ENCODE assay signal across 11 cellular contexts in genomic region chr7:92767427-92767826, GRCh38.
DNase-seq lines count a peak whose midpoint lies in the region; ATAC-seq and TF ChIP-seq lines count a peak whose summit lies in the region.
"Had no signal": no experiment of that assay in that cellular context is flagged by ENCODE, and none has a peak within 500 bp of the region (broad histone marks: within the 10 kb centered on the region; RNA-seq: fewer than 3 reads in every experiment).

No MANE protein-coding gene starts in this region.

- intact Hi-C loops in activated CD4-positive, alpha-beta T cell treated with anti-CD3 and anti-CD28 coated beads for 36 hours (cut with DNase I, micrococcal nuclease) = loop anchor here in 1 of 2 experiments (5.0 kb wide), 1 partner anchor 75 kb away; no protein-coding TSS in a partner anchor
- intact Hi-C loops in naive thymus-derived CD4-positive, alpha-beta T cell (cut with micrococcal nuclease) = loop anchor here (5.0 to 10.0 kb wide), 3 partner anchors 40 to 65 kb away; no protein-coding TSS in a partner anchor

- POLR2A ChIA-PET in activated CD4-positive, alpha-beta T cell treated with anti-CD3 and anti-CD28 coated beads for 36 hours (lab: Charles Lee) = interaction anchor here (0.7 to 1.5 kb wide), 2 partner anchors 46 to 115 kb away, joined by 3 to 5 read pairs; no protein-coding TSS in a partner anchor
- POLR2A ChIA-PET in naive thymus-derived CD4-positive, alpha-beta T cell (lab: Charles Lee) = no interaction called here

- H3K4me1 Mint-ChIP-seq in activated CD4-positive, alpha-beta T cell treated with anti-CD3 and anti-CD28 coated beads for 36 hours = peaks cover 67% of the 10 kb centered on the region
- peaks cover 68% of the 10 kb centered on the region for H3K4me1 Mint-ChIP-seq in osteocyte (ENCODE audit: unreplicated experiment)
- H3K4me1 Mint-ChIP-seq in naive thymus-derived CD4-positive, alpha-beta T cell = peaks cover 24 to 51% (median 30%) of the 10 kb centered on the region in 7 donors

- H3K9me3 Mint-ChIP-seq in activated CD4-positive, alpha-beta T cell treated with anti-CD3 and anti-CD28 coated beads for 36 hours (ENCODE audit: low read depth) = no peaks in the 10 kb centered on the region
- no peaks in the 10 kb centered on the region for H3K9me3 Mint-ChIP-seq in osteocyte (ENCODE audit: unreplicated experiment)
- H3K9me3 Mint-ChIP-seq in naive thymus-derived CD4-positive, alpha-beta T cell = no peaks in the 10 kb centered on the region

- H3K27ac ChIP-seq in naive thymus-derived CD4-positive, alpha-beta T cell (ENCODE audit: low read depth, low read length) = no peak overlapping the region

- TF ChIP-seq CTCF in choroid plexus epithelial cell (conservative IDR thresholded peaks at IDR 0.05; ENCODE audit: low read depth, low read length) (peak; percentile 19), osteocyte (IDR thresholded peaks at IDR 0.05) (peak; percentile 19)

- peak; percentile 10 for ATAC-seq in activated CD4-positive, alpha-beta T cell treated with anti-CD3 and anti-CD28 coated beads for 36 hours
- ATAC-seq in HG02642 (IDR thresholded peaks at IDR 0.05; ENCODE audit: poor library complexity, unreplicated experiment) = no peak
- no peak for ATAC-seq in naive thymus-derived CD4-positive, alpha-beta T cell

- no peaks in the 10 kb centered on the region for H3K27me3 Mint-ChIP-seq in activated CD4-positive, alpha-beta T cell treated with anti-CD3 and anti-CD28 coated beads for 36 hours
- no peaks in the 10 kb centered on the region for H3K27me3 Mint-ChIP-seq in osteocyte (ENCODE audit: unreplicated experiment)
- no peaks in the 10 kb centered on the region for H3K27me3 Mint-ChIP-seq in naive thymus-derived CD4-positive, alpha-beta T cell

- no peaks in the 10 kb centered on the region for H3K4me1 ChIP-seq in naive thymus-derived CD4-positive, alpha-beta T cell (ENCODE audit: control insufficient read depth in 2 of 2, insufficient read depth in 2 of 2, low read length in 2 of 2)

- peaks cover 14% of the 10 kb centered on the region for H3K36me3 ChIP-seq in MG63
- no peaks in the 10 kb centered on the region for H3K36me3 ChIP-seq in naive thymus-derived CD4-positive, alpha-beta T cell (ENCODE audit: control insufficient read depth in 2 of 3, insufficient read depth in 3 of 3, low read length in 3 of 3)

- peaks cover 46% of the 10 kb centered on the region for H3K36me3 Mint-ChIP-seq in activated CD4-positive, alpha-beta T cell treated with anti-CD3 and anti-CD28 coated beads for 36 hours (ENCODE audit: low read depth)
- H3K36me3 Mint-ChIP-seq in osteocyte (ENCODE audit: unreplicated experiment) = no peaks in the 10 kb centered on the region
- H3K36me3 Mint-ChIP-seq in naive thymus-derived CD4-positive, alpha-beta T cell = peaks cover 7 to 33% (median 16%) of the 10 kb centered on the region in 5 donors

- H3K4me3 ChIP-seq in MG63 (no peak overlapping the region), choroid plexus epithelial cell (ENCODE audit: low read depth, low read length) (no peak overlapping the region)
- no peak overlapping the region for H3K4me3 ChIP-seq in naive thymus-derived CD4-positive, alpha-beta T cell (ENCODE audit: low read length)
- H3K4me3 ChIP-seq: skin epidermis had no signal

- H3K9me3 ChIP-seq in MG63 = no peaks in the 10 kb centered on the region
- H3K9me3 ChIP-seq in naive thymus-derived CD4-positive, alpha-beta T cell (ENCODE audit: control insufficient read depth in 2 of 3, low read length in 3 of 3) = no peaks in the 10 kb centered on the region

- H3K27ac Mint-ChIP-seq in activated CD4-positive, alpha-beta T cell treated with anti-CD3 and anti-CD28 coated beads for 36 hours = peak overlapping the region; percentile 77
- peak overlapping the region; percentile 95 for H3K27ac Mint-ChIP-seq in osteocyte (ENCODE audit: unreplicated experiment)
- peak overlapping the region in 1 of 9 donors; percentile 68 for H3K27ac Mint-ChIP-seq in naive thymus-derived CD4-positive, alpha-beta T cell

- CTCF ChIA-PET in activated CD4-positive, alpha-beta T cell treated with anti-CD3 and anti-CD28 coated beads for 36 hours (lab: Charles Lee) = interaction anchor here (0.6 to 1.6 kb wide), 5 partner anchors 9 to 290 kb away, joined by 3 to 5 read pairs (median 3); no protein-coding TSS in a partner anchor
- CTCF ChIA-PET in naive thymus-derived CD4-positive, alpha-beta T cell (lab: Charles Lee) = no interaction called here

- no peak for DNase-seq in activated CD4-positive, alpha-beta T cell treated with anti-CD3 and anti-CD28 coated beads for 36 hours
- no peak for DNase-seq in activated CD4-positive, alpha-beta T cell treated with anti-CD3 and anti-CD28 coated beads for 1 hour
- DNase-seq in MG63 = peak; percentile 22
- DNase-seq in choroid plexus epithelial cell (ENCODE audit: low read depth) = peak; percentile 54
- DNase-seq in osteocyte (ENCODE audit: extremely low spot score, unreplicated experiment) = no peak
- DNase-seq in naive thymus-derived CD4-positive, alpha-beta T cell = no peak
- no peak for DNase-seq in stimulated activated CD8-positive, alpha-beta memory T cell treated with anti-CD3 and anti-CD28 coated beads, Interleukin-4, amount 100 ng/mL, for 48 hours
- DNase-seq: effector CD8-positive, alpha-beta T cell; NCI-H510A had no signal

- no peaks in the 10 kb centered on the region for H3K27me3 ChIP-seq in MG63
- H3K27me3 ChIP-seq in naive thymus-derived CD4-positive, alpha-beta T cell (ENCODE audit: control insufficient read depth in 2 of 2, insufficient read depth in 2 of 2, low read length in 2 of 2) = no peaks in the 10 kb centered on the region

- H3K4me3 Mint-ChIP-seq in activated CD4-positive, alpha-beta T cell treated with anti-CD3 and anti-CD28 coated beads for 36 hours = no peak overlapping the region
- no peak overlapping the region for H3K4me3 Mint-ChIP-seq in osteocyte (ENCODE audit: unreplicated experiment)
- H3K4me3 Mint-ChIP-seq in naive thymus-derived CD4-positive, alpha-beta T cell = no peak overlapping the region

Comparison
In these comparisons a context has a peak if more than half of its experiments do, and no peak if none do; other contexts are left out.
1. DNase-seq: peak in MG63 (single experiment) and choroid plexus epithelial cell (single experiment); none in activated CD4-positive, alpha-beta T cell treated with anti-CD3 and anti-CD28 coated beads for 36 hours (single experiment), activated CD4-positive, alpha-beta T cell treated with anti-CD3 and anti-CD28 coated beads for 1 hour (single experiment), osteocyte (single experiment), naive thymus-derived CD4-positive, alpha-beta T cell (0 of 9) and stimulated activated CD8-positive, alpha-beta memory T cell treated with anti-CD3 and anti-CD28 coated beads, Interleukin-4, amount 100 ng/mL, for 48 hours (single experiment).